In the genomic region with DNA sequence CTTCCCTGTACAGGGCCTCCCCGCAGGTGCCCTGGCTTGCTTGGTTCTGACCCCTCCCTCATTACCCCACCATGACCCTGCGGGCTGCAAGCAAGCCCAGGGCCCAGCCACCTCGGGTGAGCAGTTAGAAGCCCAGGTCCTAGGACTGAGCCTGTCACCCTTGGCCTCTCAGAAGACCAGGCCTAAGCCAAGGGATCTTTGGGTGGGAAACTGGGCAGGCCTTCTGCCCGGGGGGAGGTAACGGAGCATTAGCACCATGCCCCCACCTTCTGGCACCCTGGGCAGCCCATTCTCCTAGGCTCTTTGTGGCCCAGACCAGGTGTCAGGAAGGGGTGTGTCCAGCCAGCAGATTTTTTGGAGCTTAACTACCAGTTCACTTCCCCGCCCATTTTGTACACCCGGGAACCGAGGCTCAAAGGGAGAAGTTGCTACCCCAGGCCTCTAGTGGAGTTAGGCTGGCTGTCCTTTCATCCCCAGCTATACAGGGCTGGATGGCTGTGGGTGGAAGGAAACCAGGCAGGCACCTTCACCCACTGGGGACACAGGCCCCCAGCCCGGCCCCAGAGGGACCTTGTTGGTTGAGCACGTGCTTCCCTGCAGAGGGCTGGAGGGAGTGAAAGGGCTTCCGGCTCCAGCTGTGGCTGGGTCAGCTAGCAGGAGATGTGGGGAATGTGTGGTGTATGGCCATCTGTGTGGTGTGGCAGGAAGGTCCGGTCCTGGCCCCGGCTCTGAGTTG, we compare ENCODE assay signal across 8 cellular contexts. TPM values are rescaled to one million over a fixed set of nuclear protein-coding genes. Genes with fewer than 3 reads are reported as not detected.
A peak's percentile ranks its signal among the peaks of the same experiment; 100 is the strongest.
DNase-seq lines count a peak whose midpoint lies in the region; ATAC-seq and TF ChIP-seq lines count a peak whose summit lies in the region.

No MANE protein-coding gene starts in this region.

- no peaks in the 10 kb centered on the region for H3K27me3 Mint-ChIP-seq in activated CD4-positive, alpha-beta T cell treated with anti-CD3 and anti-CD28 coated beads, Interleukin-2, amount 10 ng/mL, durations not matched to agents 7 days and 5 days

- ATAC-seq in HG03432 (IDR thresholded peaks at IDR 0.05; ENCODE audit: unreplicated experiment) = no peak

- peaks cover 56% of the 10 kb centered on the region for H3K79me2 ChIP-seq in PC-9 (ENCODE audit: low read depth)

- peak overlapping the region; percentile 80; the same call in 1 of the 2 replicates for H2AFZ ChIP-seq in PC-9

- peaks cover 29% of the 10 kb centered on the region for H4K20me1 ChIP-seq in PC-9 (ENCODE audit: insufficient read depth)

- H3K27ac Mint-ChIP-seq in activated CD4-positive, alpha-beta T cell treated with anti-CD3 and anti-CD28 coated beads, Interleukin-2, amount 10 ng/mL, durations not matched to agents 7 days and 5 days = peak overlapping the region; percentile 98

- WGBS in urinary bladder = 10% methylated on average over 13 of the region's 13 CpGs

- BruUV-seq in PC-9 (replicated peaks; lab: Mats Ljungman, UMichigan) = TSS peak; percentile 30

- TF ChIP-seq CTCF in PC-9 (conservative IDR thresholded peaks at IDR 0.05) = no peak

- CTCF ChIA-PET in activated CD4-positive, alpha-beta T cell treated with anti-CD3 and anti-CD28 coated beads, Interleukin-2, amount 10 ng/mL, durations not matched to agents 7 days and 5 days (lab: Charles Lee) = interaction anchor here (0.6 to 27.9 kb wide), 10 partner anchors 8 to 1095 kb away, joined by 3 to 930 read pairs (median 4); partner anchors contain the start of genes FAM219B and LMAN1L
- CTCF ChIA-PET in PC-9 (lab: Charles Lee) = interaction anchor here (0.6 to 1.1 kb wide), 5 partner anchors 10 to 172 kb away, joined by 3 to 9 read pairs (median 3); no protein-coding TSS in a partner anchor

- H3K4me2 ChIP-seq in PC-9 = peak overlapping the region; percentile 100

- no peaks in the 10 kb centered on the region for H3K9me2 ChIP-seq in PC-9 (ENCODE audit: insufficient read depth)

- H3K27ac ChIP-seq in PC-9 = no peak overlapping the region
- peak overlapping the region; percentile 67 for H3K27ac ChIP-seq in caudate nucleus (ENCODE audit: low read depth, low read length)
- H3K27ac ChIP-seq in urinary bladder (ENCODE audit: low read depth) = peak overlapping the region; percentile 2

- H3K36me3 Mint-ChIP-seq in activated CD4-positive, alpha-beta T cell treated with anti-CD3 and anti-CD28 coated beads, Interleukin-2, amount 10 ng/mL, durations not matched to agents 7 days and 5 days (ENCODE audit: low read depth) = peaks cover 55% of the 10 kb centered on the region

- no peaks in the 10 kb centered on the region for H3K9me3 Mint-ChIP-seq in activated CD4-positive, alpha-beta T cell treated with anti-CD3 and anti-CD28 coated beads, Interleukin-2, amount 10 ng/mL, durations not matched to agents 7 days and 5 days

- H3K36me3 ChIP-seq in PC-9 (ENCODE audit: low read depth) (no peaks in the 10 kb centered on the region; the same call in 1 of the 2 replicates), urinary bladder (ENCODE audit: insufficient read depth) (no peaks in the 10 kb centered on the region)

- peak overlapping the region; percentile 95 for H3K4me3 ChIP-seq in PC-9
- peak overlapping the region; percentile 93 for H3K4me3 ChIP-seq in urinary bladder (ENCODE audit: low read depth, low read length)

- POLR2A ChIA-PET in activated CD4-positive, alpha-beta T cell treated with anti-CD3 and anti-CD28 coated beads, Interleukin-2, amount 10 ng/mL, durations not matched to agents 7 days and 5 days (lab: Charles Lee) = interaction anchor here (1.0 kb wide), 1 partner anchor 10 kb away, joined by 3 read pairs; no protein-coding TSS in a partner anchor
- POLR2A ChIA-PET in PC-9 (lab: Charles Lee; ENCODE audit: unreplicated experiment) = no interaction called here

- H3K4me1 Mint-ChIP-seq in activated CD4-positive, alpha-beta T cell treated with anti-CD3 and anti-CD28 coated beads, Interleukin-2, amount 10 ng/mL, durations not matched to agents 7 days and 5 days = peaks cover 59% of the 10 kb centered on the region

- intact Hi-C loops in PC-9 (cut with micrococcal nuclease; ENCODE audit: unreplicated experiment) = loop anchor here (2.0 kb wide), 1 partner anchor 18 kb away; no protein-coding TSS in a partner anchor

- H3K4me1 ChIP-seq in PC-9 (replicated peaks; ENCODE audit: insufficient read depth) (peaks cover 20% of the 10 kb centered on the region), urinary bladder (ENCODE audit: insufficient read depth) (peaks cover 2% of the 10 kb centered on the region)

- H3F3A ChIP-seq in PC-9 (ENCODE audit: insufficient read depth, low read depth) = peaks cover 7% of the 10 kb centered on the region; the same call in 1 of the 2 replicates

- H3K4me3 Mint-ChIP-seq in activated CD4-positive, alpha-beta T cell treated with anti-CD3 and anti-CD28 coated beads, Interleukin-2, amount 10 ng/mL, durations not matched to agents 7 days and 5 days = peak overlapping the region; percentile 88

- no peaks in the 10 kb centered on the region for H3K9me3 ChIP-seq in PC-9 (ENCODE audit: insufficient read depth, low read depth)

- H3K27me3 ChIP-seq in PC-9 (ENCODE audit: insufficient read depth, low read depth) = no peaks in the 10 kb centered on the region

- peak; percentile 56 for DNase-seq in activated CD4-positive, alpha-beta T cell treated with anti-CD3 and anti-CD28 coated beads, Interleukin-2, amount 10 ng/mL, durations not matched to agents 7 days and 5 days
- DNase-seq in activated CD4-positive, alpha-beta T cell treated with anti-CD3 and anti-CD28 coated beads, Interleukin-2, amount 50 U/mL, for 4 hours = no peak
- peak in 1 of 2 experiments; percentile 44 for DNase-seq in PC-9
- DNase-seq in caudate nucleus (lab: John Stamatoyannopoulos, UW) = peak in 2 of 61 donors; percentile 23 to 41
- DNase-seq in lung microvascular endothelial cell (ENCODE audit: low read depth in 2 of 2) = peak; percentile 40 to 77
- DNase-seq in iPS-NIHi7 (ENCODE audit: extremely low spot score) = no peak

RNA-seq across cellular contexts. Expression of gene CSK, which starts 1.4 kb away (rescaled TPM):
- total RNA-seq in activated CD4-positive, alpha-beta T cell treated with anti-CD3 and anti-CD28 coated beads, Interleukin-2, amount 10 ng/mL, durations not matched to agents 7 days and 5 days = 100 to 1,000 TPM; 315 to 348 TPM
- total RNA-seq in PC-9 (2021) (78.3 TPM in 2 replicates), lung microvascular endothelial cell (24.4 and 37.9 TPM in 2 replicates), urinary bladder (17.8 TPM)
- 30.7 TPM for polyA plus RNA-seq in urinary bladder

RNA-seq across cellular contexts. Expression of gene LMAN1L, which starts 29.4 kb away (rescaled TPM):
- under 1 TPM; 0.87 to 0.92 TPM for total RNA-seq in activated CD4-positive, alpha-beta T cell treated with anti-CD3 and anti-CD28 coated beads, Interleukin-2, amount 10 ng/mL, durations not matched to agents 7 days and 5 days
- not detected in 2 replicates for total RNA-seq in PC-9 (2021)
- not detected in 2 replicates for total RNA-seq in lung microvascular endothelial cell
- 0.85 TPM for total RNA-seq in urinary bladder
- 0.33 TPM for polyA plus RNA-seq in urinary bladder

RNA-seq across cellular contexts. Expression of gene CYP1A2, which starts 34.6 kb away (rescaled TPM):
- total RNA-seq in activated CD4-positive, alpha-beta T cell treated with anti-CD3 and anti-CD28 coated beads, Interleukin-2, amount 10 ng/mL, durations not matched to agents 7 days and 5 days = not detected
- total RNA-seq in PC-9 (2021) (not detected in 2 replicates), lung microvascular endothelial cell (not detected in 2 replicates), urinary bladder (not detected)
- polyA plus RNA-seq in urinary bladder = not detected

RNA-seq across cellular contexts. Expression of gene CPLX3, which starts 43.2 kb away (rescaled TPM):
- total RNA-seq in activated CD4-positive, alpha-beta T cell treated with anti-CD3 and anti-CD28 coated beads, Interleukin-2, amount 10 ng/mL, durations not matched to agents 7 days and 5 days = under 1 TPM; 0.12 to 0.19 TPM
- not detected in 2 replicates for total RNA-seq in PC-9 (2021)
- not detected in 2 replicates for total RNA-seq in lung microvascular endothelial cell
- not detected for total RNA-seq in urinary bladder
- polyA plus RNA-seq in urinary bladder = 0.22 TPM

RNA-seq across cellular contexts. Expression of gene CYP1A1, which starts 57.9 kb away (rescaled TPM):
- 1 to 10 TPM; 2.2 to 2.9 TPM for total RNA-seq in activated CD4-positive, alpha-beta T cell treated with anti-CD3 and anti-CD28 coated beads, Interleukin-2, amount 10 ng/mL, durations not matched to agents 7 days and 5 days
- total RNA-seq in PC-9 (2021) (0.33 and 0.39 TPM in 2 replicates), lung microvascular endothelial cell (8.5 and 115 TPM in 2 replicates), urinary bladder (0.26 TPM)
- polyA plus RNA-seq in urinary bladder = 7.3 TPM

Comparison
In these comparisons a context has a peak if more than half of its experiments do, and no peak if none do; other contexts are left out.
1. DNase-seq: peak in activated CD4-positive, alpha-beta T cell treated with anti-CD3 and anti-CD28 coated beads, Interleukin-2, amount 10 ng/mL, durations not matched to agents 7 days and 5 days (single experiment) and lung microvascular endothelial cell (2 of 2); none in activated CD4-positive, alpha-beta T cell treated with anti-CD3 and anti-CD28 coated beads, Interleukin-2, amount 50 U/mL, for 4 hours (0 of 2) and iPS-NIHi7 (single experiment).